ENCODE assay signal across 8 cellular contexts in the genomic region with DNA sequence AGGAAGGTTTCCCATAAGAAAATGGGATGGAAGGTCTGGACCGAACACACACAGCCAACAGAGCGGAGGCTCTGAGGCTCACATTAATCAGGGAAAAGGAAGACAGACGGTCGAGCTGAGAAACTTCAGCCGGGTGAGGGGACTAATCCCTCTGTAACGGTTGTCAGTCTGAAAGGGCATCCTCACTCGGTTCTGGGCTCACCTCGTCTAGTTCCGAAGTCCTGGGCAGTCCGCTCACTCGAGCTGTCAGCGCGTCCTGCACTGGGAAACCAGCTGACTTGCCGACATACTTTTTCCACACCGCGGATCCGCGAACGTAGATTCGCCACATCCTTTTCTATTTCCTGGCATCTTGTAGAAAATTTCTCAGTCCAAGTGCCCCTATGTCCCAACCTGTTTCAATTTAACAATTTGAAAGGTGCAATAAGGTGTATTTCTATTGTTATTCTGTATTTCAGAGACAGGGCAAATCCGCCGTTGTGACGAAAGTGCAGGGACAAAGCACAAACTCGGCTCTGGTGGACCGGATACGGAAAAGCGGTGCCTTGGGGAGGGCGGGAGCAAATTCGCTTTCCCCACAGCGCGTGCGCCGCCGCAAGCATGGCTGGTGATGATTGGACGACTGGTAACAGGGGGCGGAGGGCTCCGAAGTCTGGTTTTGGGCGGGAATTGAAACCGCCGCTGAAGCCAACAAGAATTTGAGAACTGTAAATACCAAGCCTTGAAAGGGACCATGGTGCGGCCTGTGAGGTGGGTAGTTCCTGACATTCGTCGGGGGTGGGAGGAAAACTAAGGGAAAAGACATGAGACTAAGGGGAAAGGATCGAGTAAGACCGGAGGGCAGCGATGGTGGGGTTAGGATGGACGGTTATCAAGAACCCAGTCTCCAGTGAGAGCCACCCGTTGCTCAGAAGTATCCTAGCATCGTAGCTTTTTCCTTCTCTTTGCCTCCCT. TPM values are rescaled to one million over a fixed set of nuclear protein-coding genes. Genes with fewer than 3 reads are reported as not detected.
DNase-seq lines count a peak whose midpoint lies in the region; ATAC-seq and TF ChIP-seq lines count a peak whose summit lies in the region.

Gene RAD51AP1 (plus strand): TSS at position 684 of the 954 bp plus-strand sequence. CDS start 50 bp downstream, at position 734.

- H3K4me1 Mint-ChIP-seq in T-cell: peaks cover 27 to 35% (median 32%) of the 10 kb centered on the region in 3 donors
- H3K4me1 Mint-ChIP-seq in type B pancreatic cell (ENCODE audit: unreplicated experiment): peaks cover 7% of the 10 kb centered on the region

- intact Hi-C loops in cardiac septum (cut with DNase I): loop anchor here (1.0 kb wide), 1 partner anchor 111 kb away; the partner anchor contains the start of genes AKAP3 and NDUFA9

- H4K8ac ChIP-seq in trophoblast cell (ENCODE audit: low read depth, low read length): peak within 1 kb of the TSS; percentile 55

- H3K4me3 ChIP-seq in GM12875 (ENCODE audit: low read depth, low read length): peak within 1 kb of the TSS; percentile 86
- H3K4me3 ChIP-seq in trophoblast cell (ENCODE audit: low read depth, low read length): peak within 1 kb of the TSS; percentile 91

- peak within 1 kb of the TSS; percentile 7 for H3K14ac ChIP-seq in trophoblast cell (ENCODE audit: low read length)

- H3K4me2 ChIP-seq in trophoblast cell (ENCODE audit: low read length): peak within 1 kb of the TSS; percentile 83

- no peaks in the 10 kb centered on the region for H3K27me3 ChIP-seq in trophoblast cell (ENCODE audit: insufficient read depth, low read length)

- no peak within 1 kb of the TSS for H2AK5ac ChIP-seq in trophoblast cell (ENCODE audit: low read length)

- CTCF ChIA-PET in T-cell (lab: Charles Lee): interaction anchor here in 1 of 2 donors (0.6 to 1.0 kb wide), 2 partner anchors 8 to 14 kb away, joined by 3 to 5 read pairs; no protein-coding TSS in a partner anchor

- ATAC-seq in HG02840 (IDR thresholded peaks at IDR 0.05; ENCODE audit: low FRiP score, unreplicated experiment) (peak; percentile 85), T-cell (replicated peaks in 1 of 4) (peak; percentile 99 to 100 (median 99))

- H3K27ac ChIP-seq in adipose tissue (ENCODE audit: low read depth, low read length) (peak within 1 kb of the TSS; percentile 10), trophoblast cell (ENCODE audit: low read depth, low read length) (peak within 1 kb of the TSS; percentile 52)

- POLR2A ChIA-PET in T-cell (lab: Charles Lee): interaction anchor here in 1 of 2 donors (0.6 kb wide), 1 partner anchor 245 kb away, joined by 3 read pairs; no protein-coding TSS in a partner anchor

- H3K79me1 ChIP-seq in trophoblast cell (ENCODE audit: low read length): no peaks in the 10 kb centered on the region

- no peak within 1 kb of the TSS for H2BK120ac ChIP-seq in trophoblast cell (ENCODE audit: insufficient read depth, low read length, poor library complexity)

- peak within 1 kb of the TSS; percentile 93 to 97 (median 95) for H3K4me3 Mint-ChIP-seq in T-cell
- peak within 1 kb of the TSS; percentile 99 for H3K4me3 Mint-ChIP-seq in type B pancreatic cell

- no peaks in the 10 kb centered on the region for H3K4me1 ChIP-seq in trophoblast cell (ENCODE audit: control insufficient read depth in 1 of 2, insufficient read depth in 2 of 2, low read length in 2 of 2)

- H3K9me3 Mint-ChIP-seq in T-cell: no peaks in the 10 kb centered on the region
- H3K9me3 Mint-ChIP-seq in type B pancreatic cell: no peaks in the 10 kb centered on the region

- peak; percentile 77 for DNase-seq in NCI-H1436 treated with DMSO at 0.1 percent for 48 hours (lab: John Stamatoyannopoulos, UW)
- DNase-seq in T-cell: peak; percentile 86 to 95 (median 93)
- peak; percentile 98 for DNase-seq in cardiac septum (ENCODE audit: low spot score)
- peak; percentile 95 to 98 for DNase-seq in trophoblast cell
- peak; percentile 93 for DNase-seq in type B pancreatic cell (ENCODE audit: extremely low spot score, unreplicated experiment)

- TF ChIP-seq CTCF in GM12875 (IDR thresholded peaks at IDR 0.05; ENCODE audit: borderline replicate concordance, insufficient read depth, low read depth, low read length) (no peak), type B pancreatic cell (conservative IDR thresholded peaks at IDR 0.05) (no peak)

- peak within 1 kb of the TSS; percentile 77 for H3K4ac ChIP-seq in trophoblast cell (ENCODE audit: low read depth, low read length)

- peak within 1 kb of the TSS; percentile 98 to 99 for H3K27ac Mint-ChIP-seq in T-cell
- peak within 1 kb of the TSS; percentile 97 for H3K27ac Mint-ChIP-seq in type B pancreatic cell

- no peaks in the 10 kb centered on the region for H3K79me2 ChIP-seq in trophoblast cell (ENCODE audit: control insufficient read depth, insufficient read depth, low read length, poor library complexity)

- peak within 1 kb of the TSS; percentile 60 for H2BK5ac ChIP-seq in trophoblast cell (ENCODE audit: low read depth, low read length, poor library complexity)

- peak within 1 kb of the TSS; percentile 58 for H4K12ac ChIP-seq in trophoblast cell (ENCODE audit: low read depth, low read length)

- H2BK12ac ChIP-seq in trophoblast cell (ENCODE audit: low read length): no peak within 1 kb of the TSS

- H4K91ac ChIP-seq in trophoblast cell (ENCODE audit: low read depth, low read length): peak within 1 kb of the TSS; percentile 30

- H3K36me3 Mint-ChIP-seq in T-cell: no peaks in the 10 kb centered on the region
- H3K36me3 Mint-ChIP-seq in type B pancreatic cell: peaks cover 5% of the 10 kb centered on the region

- peak within 1 kb of the TSS; percentile 94 for H3K9ac ChIP-seq in trophoblast cell (ENCODE audit: low read length)

- no peaks in the 10 kb centered on the region for H3K9me3 ChIP-seq in trophoblast cell (ENCODE audit: insufficient read depth, low read depth, low read length)

- H3K27me3 Mint-ChIP-seq in T-cell (no peaks in the 10 kb centered on the region), type B pancreatic cell (no peaks in the 10 kb centered on the region)

- peaks cover 4 to 5% of the 10 kb centered on the region in 2 experiments for H3K36me3 ChIP-seq in trophoblast cell (ENCODE audit: control insufficient read depth in 1 of 2, insufficient read depth in 2 of 2, low read length in 2 of 2)

- H3K23ac ChIP-seq in trophoblast cell (ENCODE audit: low read length): no peak within 1 kb of the TSS

- 0% methylated on average over 49 of the region's 49 CpGs for WGBS in adipose tissue, 3 donors
- whole genome bisulfite sequencing in trophoblast cell (ENCODE audit: extremely low coverage, insufficient coverage, insufficient read length): no CpG with 5 or more reads among the region's 49 CpGs

- peak within 1 kb of the TSS; percentile 12 for H3K18ac ChIP-seq in trophoblast cell (ENCODE audit: low read length)

- H2AFZ ChIP-seq in trophoblast cell (ENCODE audit: insufficient read depth, low read length, poor library complexity): peak within 1 kb of the TSS; percentile 82

RNA-seq across cellular contexts. Expression of gene RAD51AP1, which starts in this region (rescaled TPM):
- total RNA-seq in T-cell (1 to 10 TPM in 2 of 5 donors, under 1 TPM in 3; 0.60 to 1.7 (median 0.89) TPM), cardiac septum (1.6 TPM), type B pancreatic cell (ENCODE audit: low replicate concordance) (20.7 and 26.6 TPM in 2 replicates)
- 1 to 10 TPM in 1 of 3 donors, under 1 TPM in 2; 0.51 to 1.1 (median 0.76) TPM for polyA plus RNA-seq in adipose tissue
- polyA plus RNA-seq in trophoblast cell (2013): 17.2 and 17.8 TPM in 2 replicates

Comparison
In these comparisons a context has a peak if more than half of its experiments do, and no peak if none do; other contexts are left out.
1. Peak in every context shown above with its lines: DNase-seq, ATAC-seq, H3K4me3 ChIP-seq and H3K27ac ChIP-seq.